Comparison of ENCODE assay signal across 24 cellular contexts in genomic region chr5:125464847-125465432, GRCh38.
DNase-seq lines count a peak whose midpoint lies in the region; ATAC-seq, FAIRE-seq and TF ChIP-seq lines count a peak whose summit lies in the region.
"Had no signal": no experiment of that assay in that cellular context is flagged by ENCODE, and none has a peak within 500 bp of the region (broad histone marks: within the 10 kb centered on the region; RNA-seq: fewer than 3 reads in every experiment).

No MANE protein-coding gene starts in this region.

- intact Hi-C loops in HepG2 (cut with micrococcal nuclease; ENCODE audit: unreplicated experiment) (no loop called here), right lobe of liver (cut with DNase I) (no loop called here), K562 (cut with micrococcal nuclease) (no loop called here), lower lobe of right lung (cut with DNase I) (no loop called here)

- ATAC-seq in HepG2 (no peak), right lobe of liver (no peak), K562 (no peak), lower lobe of right lung (no peak)
- no peak for ATAC-seq in activated T-cell treated with anti-CD3 and anti-CD28 coated beads, Interleukin-2, amount 50 U/mL, for 72 hours (replicated peaks in 1 of 2)
- ATAC-seq: GM23338 had no signal

- H3K4me2 ChIP-seq in HepG2 (ENCODE audit: low read depth, low read length), result no peak overlapping the region
- peak overlapping the region; percentile 12; the same call in 1 of the 2 replicates for H3K4me2 ChIP-seq in MM.1S (ENCODE audit: low read depth, low read length)
- no peak overlapping the region for H3K4me2 ChIP-seq in K562 (ENCODE audit: insufficient read depth, low read length)
- H3K4me2 ChIP-seq: BLaER1 treated with 17β-estradiol and CSF1 and Interleukin-3, amounts not matched to agents 10 nM and 100 nM; GM23338 had no signal

- BruUV-seq in HepG2 (replicated peaks; lab: Mats Ljungman, UMichigan) (no TSS peak), K562 (replicated peaks; lab: Mats Ljungman, UMichigan) (no TSS peak)

- TF ChIP-seq EP300 in HepG2 (IDR thresholded peaks at IDR 0.05; ENCODE audit: low read depth in 2 of 2, low read length in 2 of 2) (no peak), HepG2 (CRISPR knock-in tag; IDR thresholded peaks at IDR 0.05; ENCODE audit: borderline replicate concordance) (no peak), K562 (IDR thresholded peaks at IDR 0.05; ENCODE audit: low read length) (no peak)

- no peaks in the 10 kb centered on the region for H3K9me2 ChIP-seq in MM.1S (replicated peaks; ENCODE audit: insufficient read depth, low read length)

- H3K4me3 ChIP-seq in HepG2 (replicated peaks in 1 of 3; ENCODE audit: insufficient read depth in 1 of 3, low read depth in 2 of 3, low read length in 3 of 3) (no peak overlapping the region), right lobe of liver (no peak overlapping the region), MM.1S (ENCODE audit: low read length) (no peak overlapping the region), K562 (no peak overlapping the region), lower lobe of right lung (no peak overlapping the region)
- H3K4me3 ChIP-seq: BLaER1 treated with 17β-estradiol and CSF1 and Interleukin-3, amounts not matched to agents 10 nM and 100 nM; GM23338; HAP-1 had no signal

- TF ChIP-seq RAD21 in HepG2 (CRISPR knock-in tag; IDR thresholded peaks at IDR 0.05), result no peak
- no peak for TF ChIP-seq RAD21 in K562 (CRISPR knock-in tag; conservative IDR thresholded peaks at IDR 0.05 in 1 of 2, IDR thresholded peaks at IDR 0.05 in 1 of 2)

- no peaks in the 10 kb centered on the region for H3K27me3 ChIP-seq in HepG2 (ENCODE audit: control insufficient read depth in 1 of 2, insufficient read depth in 2 of 2, low read length in 2 of 2)
- no peaks in the 10 kb centered on the region for H3K27me3 ChIP-seq in right lobe of liver
- no peaks in the 10 kb centered on the region for H3K27me3 ChIP-seq in MM.1S (replicated peaks; ENCODE audit: insufficient read depth, low read length)
- H3K27me3 ChIP-seq in K562 (ENCODE audit: control insufficient read depth in 2 of 2, insufficient read depth in 2 of 2, low read length in 2 of 2), result no peaks in the 10 kb centered on the region
- H3K27me3 ChIP-seq in lower lobe of right lung (ENCODE audit: low read depth), result no peaks in the 10 kb centered on the region
- H3K27me3 ChIP-seq: BE2C; BLaER1 treated with 17β-estradiol and CSF1 and Interleukin-3, amounts not matched to agents 10 nM and 100 nM had no signal

- H2AFZ ChIP-seq in HepG2 (ENCODE audit: low read length) (no peak overlapping the region), MM.1S (ENCODE audit: low read length) (no peak overlapping the region), K562 (ENCODE audit: low read depth, low read length) (no peak overlapping the region)
- H2AFZ ChIP-seq: GM23338 had no signal

- no peaks in the 10 kb centered on the region for H3K36me3 ChIP-seq in HepG2 (replicated peaks in 1 of 2; ENCODE audit: control insufficient read depth in 1 of 2, insufficient read depth in 2 of 2, low read length in 2 of 2)
- H3K36me3 ChIP-seq in right lobe of liver, result no peaks in the 10 kb centered on the region
- H3K36me3 ChIP-seq in MM.1S (replicated peaks; ENCODE audit: insufficient read depth, low read length), result no peaks in the 10 kb centered on the region
- H3K36me3 ChIP-seq in K562 (ENCODE audit: control insufficient read depth, insufficient read depth, low read length), result no peaks in the 10 kb centered on the region
- H3K36me3 ChIP-seq in lower lobe of right lung, result no peaks in the 10 kb centered on the region
- H3K36me3 ChIP-seq: BE2C; BLaER1 treated with 17β-estradiol and CSF1 and Interleukin-3, amounts not matched to agents 10 nM and 100 nM; HAP-1 had no signal

- no peaks in the 10 kb centered on the region for H3K4me1 Mint-ChIP-seq in activated T-cell treated with anti-CD3 and anti-CD28 coated beads, Interleukin-2, amount 50 U/mL, for 72 hours (ENCODE audit: low read depth)
- H3K4me1 Mint-ChIP-seq: CD14-positive monocyte; CD8-positive, alpha-beta memory T cell had no signal

- H3F3A ChIP-seq in MM.1S (ENCODE audit: insufficient read depth, low read length), result no peaks in the 10 kb centered on the region

- TF ChIP-seq POLR2A in HepG2 (IDR thresholded peaks at IDR 0.05; ENCODE audit: insufficient read depth in 1 of 2, low read depth in 2 of 2, low read length in 2 of 2) (no peak), right lobe of liver (IDR thresholded peaks at IDR 0.05) (no peak), K562 (conservative IDR thresholded peaks at IDR 0.05) (no peak)

- FAIRE-seq in HepG2 (lab: Jason Lieb, UNC) (no peak), K562 (lab: Jason Lieb, UNC) (no peak)
- FAIRE-seq: A204.1, GM12891, GM18507, H54 had no signal

- H3K79me2 ChIP-seq in HepG2 (ENCODE audit: insufficient read depth, low read length) (no peaks in the 10 kb centered on the region), MM.1S (ENCODE audit: low read length) (no peaks in the 10 kb centered on the region), K562 (ENCODE audit: control insufficient read depth, insufficient read depth, low read length) (no peaks in the 10 kb centered on the region)

- H3K4me3 Mint-ChIP-seq in activated T-cell treated with anti-CD3 and anti-CD28 coated beads, Interleukin-2, amount 50 U/mL, for 72 hours, result no peak overlapping the region
- H3K4me3 Mint-ChIP-seq: CD14-positive monocyte; CD4-positive, alpha-beta T cell; CD8-positive, alpha-beta memory T cell; GM23338 had no signal

- H3K27ac ChIP-seq in HepG2 (ENCODE audit: extremely low read length, insufficient read depth, low read length), result no peak overlapping the region
- H3K27ac ChIP-seq in right lobe of liver, result no peak overlapping the region
- H3K27ac ChIP-seq in MM.1S (ENCODE audit: low read length), result no peak overlapping the region
- H3K27ac ChIP-seq in K562 (ENCODE audit: extremely low read depth, low read depth, low read length), result no peak overlapping the region
- no peak overlapping the region for H3K27ac ChIP-seq in lower lobe of right lung
- H3K27ac ChIP-seq: 22Rv1; BLaER1 treated with 17β-estradiol and CSF1 and Interleukin-3, amounts not matched to agents 10 nM and 100 nM had no signal

- in situ Hi-C loops in HepG2 (cut with HindIII; ENCODE audit: extremely low pct_ligation_motif_present, low pct_unique_long_range_greater_than_20kb) (no loop called here), K562 (cut with MboI) (no loop called here)

- WGBS in HepG2 (ENCODE audit: low lambda C conversion rate), result 13% methylated on average over 5 of the region's 5 CpGs
- 66% methylated on average over 5 of the region's 5 CpGs for WGBS in right lobe of liver (ENCODE audit: insufficient coverage, low coverage, low lambda C conversion rate, missing lambda C conversion rate)
- WGBS in K562 (ENCODE audit: insufficient coverage, low coverage, missing lambda C conversion rate), result 1% methylated on average over 5 of the region's 5 CpGs

- CTCF ChIA-PET in HepG2 (lab: Yijun Ruan, JAX; ENCODE audit: low intra/inter-chr PET ratio, low total read pairs) (no interaction called here), K562 (lab: Yijun Ruan, JAX; ENCODE audit: low intra/inter-chr PET ratio) (no interaction called here)

- DNase-seq in HepG2 (ENCODE audit: low spot score) (no peak), right lobe of liver (no peak), MM.1S (no peak), K562 (ENCODE audit: extremely low read depth in 1 of 4, low spot score in 3 of 4) (no peak), NCI-H510A (lab: John Stamatoyannopoulos, UW) (no peak), lower lobe of right lung (no peak)
- no peak for DNase-seq in activated T-cell treated with anti-CD3 and anti-CD28 coated beads, Interleukin-2, amount 50 U/mL, for 72 hours
- DNase-seq: ACHN; AML-193; BE2C; CD4-positive, alpha-beta T cell; CD8-positive, alpha-beta memory T cell; DMS53; DMS79 treated with DMSO at 0.1 percent for 48 hours; GF-D8 had no signal

- H3K9ac ChIP-seq in HepG2 (ENCODE audit: insufficient read depth, low read depth, low read length), result no peak overlapping the region
- no peak overlapping the region for H3K9ac ChIP-seq in MM.1S (ENCODE audit: low read length)
- H3K9ac ChIP-seq in K562 (ENCODE audit: insufficient read depth in 1 of 2, low read depth in 2 of 2, low read length in 2 of 2), result no peak overlapping the region
- H3K9ac ChIP-seq: BLaER1 treated with 17β-estradiol and CSF1 and Interleukin-3, amounts not matched to agents 10 nM and 100 nM had no signal

- H3K36me3 Mint-ChIP-seq in activated T-cell treated with anti-CD3 and anti-CD28 coated beads, Interleukin-2, amount 50 U/mL, for 72 hours (ENCODE audit: insufficient read depth in 2 of 2), result no peaks in the 10 kb centered on the region
- H3K36me3 Mint-ChIP-seq: CD14-positive monocyte; CD8-positive, alpha-beta memory T cell had no signal

- POLR2A ChIA-PET in HepG2 (lab: Yijun Ruan, JAX), result no interaction called here
- POLR2A ChIA-PET in K562 (lab: Yijun Ruan, JAX), result no interaction called here

- no peak for TF ChIP-seq CTCF in HepG2 (CRISPR knock-in tag; IDR thresholded peaks at IDR 0.05)
- no peak for TF ChIP-seq CTCF in right lobe of liver (IDR thresholded peaks at IDR 0.05)
- no peak for TF ChIP-seq CTCF in MM.1S (IDR thresholded peaks at IDR 0.05; ENCODE audit: low read length)
- no peak for TF ChIP-seq CTCF in K562 (IDR thresholded peaks at IDR 0.05 in 2 of 3, conservative IDR thresholded peaks at IDR 0.05 in 1 of 3; ENCODE audit: insufficient read depth in 2 of 3, low read depth in 1 of 3, low read length in 3 of 3)
- no peak for TF ChIP-seq CTCF in lower lobe of right lung (IDR thresholded peaks at IDR 0.05)

- H3K9me3 ChIP-seq in HepG2 (ENCODE audit: low read length) (peaks cover 7% of the 10 kb centered on the region; the same call in 1 of the 2 replicates), right lobe of liver (no peaks in the 10 kb centered on the region), MM.1S (replicated peaks; ENCODE audit: insufficient read depth, low read length) (no peaks in the 10 kb centered on the region), K562 (replicated peaks; ENCODE audit: control insufficient read depth, insufficient read depth, low read depth, low read length) (no peaks in the 10 kb centered on the region), lower lobe of right lung (no peaks in the 10 kb centered on the region)
- H3K9me3 ChIP-seq: BE2C; BLaER1 treated with 17β-estradiol and CSF1 and Interleukin-3, amounts not matched to agents 10 nM and 100 nM; HAP-1 had no signal

- H3K27ac Mint-ChIP-seq in activated T-cell treated with anti-CD3 and anti-CD28 coated beads, Interleukin-2, amount 50 U/mL, for 72 hours, result no peak overlapping the region
- H3K27ac Mint-ChIP-seq: CD14-positive monocyte; CD4-positive, alpha-beta T cell; GM23338 had no signal

- H3K4me1 ChIP-seq in HepG2 (ENCODE audit: insufficient read depth, low read length), result no peaks in the 10 kb centered on the region
- no peaks in the 10 kb centered on the region for H3K4me1 ChIP-seq in right lobe of liver
- H3K4me1 ChIP-seq in MM.1S (ENCODE audit: low read length), result peaks cover 12% of the 10 kb centered on the region
- no peaks in the 10 kb centered on the region for H3K4me1 ChIP-seq in K562 (replicated peaks in 1 of 2; ENCODE audit: control insufficient read depth in 2 of 2, insufficient read depth in 2 of 2, low read length in 2 of 2)
- H3K4me1 ChIP-seq in lower lobe of right lung, result no peaks in the 10 kb centered on the region
- H3K4me1 ChIP-seq: BE2C; BLaER1 treated with 17β-estradiol and CSF1 and Interleukin-3, amounts not matched to agents 10 nM and 100 nM had no signal

- no peaks in the 10 kb centered on the region for H3K27me3 Mint-ChIP-seq in activated T-cell treated with anti-CD3 and anti-CD28 coated beads, Interleukin-2, amount 50 U/mL, for 72 hours (ENCODE audit: low read depth)
- H3K27me3 Mint-ChIP-seq: CD4-positive, alpha-beta T cell; CD8-positive, alpha-beta memory T cell had no signal

- H3K9me1 ChIP-seq in K562 (ENCODE audit: control insufficient read depth, insufficient read depth, low read length), result no peaks in the 10 kb centered on the region

- H4K20me1 ChIP-seq in HepG2 (ENCODE audit: insufficient read depth, low read length) (no peaks in the 10 kb centered on the region), MM.1S (ENCODE audit: insufficient read depth, low read length) (no peaks in the 10 kb centered on the region), K562 (replicated peaks; ENCODE audit: control insufficient read depth, insufficient read depth, low read length) (no peaks in the 10 kb centered on the region)
- H4K20me1 ChIP-seq: BLaER1 treated with 17β-estradiol and CSF1 and Interleukin-3, amounts not matched to agents 10 nM and 100 nM had no signal

- peaks cover under 1 to 2% of the 10 kb centered on the region in 2 donors for H3K9me3 Mint-ChIP-seq in activated T-cell treated with anti-CD3 and anti-CD28 coated beads, Interleukin-2, amount 50 U/mL, for 72 hours
- H3K9me3 Mint-ChIP-seq: CD4-positive, alpha-beta T cell; GM23338 had no signal

Comparison
In these comparisons a context has a peak if more than half of its experiments do, and no peak if none do; other contexts are left out.
1. Of the 241 proteins assayed by ChIP-seq in both HepG2 and K562: peak only in HepG2: MAFK; only in K562: MAFG and NFE2; in both: MAFF; in neither: 237.